In the genomic region with DNA sequence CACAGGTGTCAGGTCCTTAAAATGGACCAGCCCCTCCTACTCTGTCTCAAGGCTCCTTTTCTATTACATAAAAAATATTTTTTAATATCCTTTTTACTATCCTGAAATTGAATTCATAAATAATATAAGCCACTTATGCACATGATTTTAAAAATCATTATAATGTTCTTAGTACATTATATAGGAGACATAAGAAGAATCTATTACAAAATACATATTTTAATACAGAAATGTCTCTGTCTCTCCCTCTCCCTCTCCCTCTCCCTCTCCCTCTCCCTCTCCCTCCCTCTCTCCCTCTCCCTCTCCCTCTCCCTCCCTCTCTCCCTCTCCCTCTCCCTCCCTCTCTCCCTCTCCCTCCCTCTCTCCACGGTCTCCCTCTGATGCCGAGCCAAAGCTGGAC, we compare ENCODE assay signal across 10 cellular contexts. TPM values are rescaled to one million over a fixed set of nuclear protein-coding genes. Genes with fewer than 3 reads are reported as not detected.
"Had no signal": no experiment of that assay in that cellular context is flagged by ENCODE, and none has a peak within 500 bp of the region (broad histone marks: within the 10 kb centered on the region; RNA-seq: fewer than 3 reads in every experiment).

No MANE protein-coding gene starts in this region.

- H3K9me3 Mint-ChIP-seq: GM23338 had no signal

- H3K27ac ChIP-seq: HL-60, KMS-11 had no signal

- FAIRE-seq: H1, H54 had no signal

- H3K4me3 Mint-ChIP-seq: GM23338, H9 had no signal

- ATAC-seq: GM23338 had no signal

- H3K4me2 ChIP-seq: GM23338, KMS-11 had no signal

- H3K9ac ChIP-seq: KMS-11 had no signal

- H2AFZ ChIP-seq: GM23338 had no signal

- H3K27ac Mint-ChIP-seq: GM23338, H9 had no signal

- H3K4me3 ChIP-seq: GM23338 had no signal

- DNase-seq: H9, HCEC 1CT, IMR-90, KBM-7 had no signal

RNA-seq across cellular contexts. Expression of a gene that starts 52.0 kb away (rescaled TPM):
- total RNA-seq: GM23338, H1, H9, HT1080, IMR-90 had no signal
- polyA plus RNA-seq: GM23338, H1, IMR-90 had no signal
